In the genomic region with DNA sequence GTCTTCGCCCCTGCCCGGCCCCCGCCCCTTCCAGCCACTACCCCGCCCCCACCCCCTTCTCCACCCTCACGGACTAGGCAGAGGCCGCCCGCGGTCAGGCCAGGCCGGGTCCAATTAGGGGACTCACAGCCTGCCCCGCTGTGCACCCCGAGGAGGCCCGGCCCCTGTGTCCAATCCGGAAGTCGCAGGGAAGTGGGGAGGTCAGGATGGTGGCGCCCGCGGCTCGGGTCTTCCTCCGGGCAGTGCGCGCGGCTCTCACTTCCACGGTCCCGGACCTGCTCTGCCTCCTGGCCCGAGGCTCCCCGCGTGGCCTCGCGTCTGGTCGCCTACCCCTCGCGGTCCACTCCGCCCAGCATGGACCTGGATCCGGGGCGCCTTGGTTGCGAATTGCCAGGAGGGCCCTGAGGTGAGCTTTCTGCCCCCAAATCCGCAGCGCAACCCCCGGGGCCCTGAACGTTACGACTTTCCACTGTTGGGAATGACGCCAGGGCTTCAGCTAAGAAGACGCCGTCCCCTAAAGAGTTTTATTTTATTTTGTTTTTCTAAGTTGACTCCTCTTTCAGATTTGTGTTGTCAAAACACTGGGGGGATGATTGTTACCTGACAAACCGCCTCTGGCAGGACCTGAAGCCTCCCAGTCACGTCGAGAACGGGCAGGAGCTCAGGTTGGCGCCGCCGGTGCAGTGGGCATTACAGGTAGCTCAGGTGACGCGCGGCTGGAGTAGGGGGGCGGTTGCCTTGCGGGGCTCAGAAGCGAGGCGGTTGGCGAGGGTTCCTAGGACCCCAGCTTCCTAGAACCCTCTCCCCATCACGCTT, we compare ENCODE assay signal across 8 cellular contexts. TPM values are rescaled to one million over a fixed set of nuclear protein-coding genes. Genes with fewer than 3 reads are reported as not detected.
DNase-seq lines count a peak whose midpoint lies in the region; ATAC-seq and TF ChIP-seq lines count a peak whose summit lies in the region.
"Had no signal": no experiment of that assay in that cellular context is flagged by ENCODE, and none has a peak within 500 bp of the region (broad histone marks: within the 10 kb centered on the region; RNA-seq: fewer than 3 reads in every experiment).

No MANE protein-coding gene starts in this region.

- ATAC-seq in stimulated activated naive B cell treated with anti-CD40 and anti-IgM and Interleukin-4, amounts not matched to agents 10 μg/mL and 1 μg/mL and 100 μg/mL, for 72 hours (replicated peaks) = no peak
- ATAC-seq in HG02798 (IDR thresholded peaks at IDR 0.05; ENCODE audit: poor library complexity, unreplicated experiment) (no peak), HG03045 (IDR thresholded peaks at IDR 0.05; ENCODE audit: unreplicated experiment) (no peak)

- H3K9ac ChIP-seq in HUES64 (ENCODE audit: low read depth, low read length) = peak overlapping the region; percentile 61; the same call in 1 of the 2 replicates

- H3K9me2 ChIP-seq in hepatocyte (replicated peaks; ENCODE audit: insufficient read depth) = no peaks in the 10 kb centered on the region

- WGBS in HUES64 = under 1% methylated on average over 56 of the region's 60 CpGs
- WGBS in hepatocyte (ENCODE audit: low lambda C conversion rate, missing lambda C conversion rate) = 4% methylated on average over 51 of the region's 60 CpGs

- H3K9me3 Mint-ChIP-seq in stimulated activated naive B cell treated with anti-CD40 and anti-IgM and Interleukin-4, amounts not matched to agents 10 μg/mL and 1 μg/mL and 100 μg/mL, for 72 hours = peaks cover 0 to 6% of the 10 kb centered on the region in 2 donors

- H3K27me3 ChIP-seq in HUES64 (ENCODE audit: insufficient read depth, low read length) = peaks cover 51% of the 10 kb centered on the region
- H3K27me3 ChIP-seq in WERI-Rb-1 (ENCODE audit: insufficient read depth, low read depth, severe bottlenecking) = peaks cover 62% of the 10 kb centered on the region
- peaks cover 58% of the 10 kb centered on the region for H3K27me3 ChIP-seq in hepatocyte

- H3K27ac Mint-ChIP-seq in stimulated activated naive B cell treated with anti-CD40 and anti-IgM and Interleukin-4, amounts not matched to agents 10 μg/mL and 1 μg/mL and 100 μg/mL, for 72 hours = peak overlapping the region; percentile 93

- H3K4me1 Mint-ChIP-seq in stimulated activated naive B cell treated with anti-CD40 and anti-IgM and Interleukin-4, amounts not matched to agents 10 μg/mL and 1 μg/mL and 100 μg/mL, for 72 hours = peaks cover 8 to 31% of the 10 kb centered on the region in 2 donors

- peak overlapping the region; percentile 89 for H3K4me2 ChIP-seq in hepatocyte

- H3K9me3 ChIP-seq in HUES64 (ENCODE audit: insufficient read depth, low read depth, low read length) (no peaks in the 10 kb centered on the region), WERI-Rb-1 (ENCODE audit: severe bottlenecking) (peaks cover 13% of the 10 kb centered on the region), hepatocyte (ENCODE audit: low read depth) (no peaks in the 10 kb centered on the region)

- H3K4me3 ChIP-seq in HUES64 (ENCODE audit: low read length) (peak overlapping the region; percentile 77), WERI-Rb-1 (ENCODE audit: low read depth, low read length) (peak overlapping the region; percentile 55), hepatocyte (peak overlapping the region; percentile 43)

- H4K20me1 ChIP-seq in hepatocyte (ENCODE audit: insufficient read depth, poor library complexity, severe bottlenecking) = peaks cover 5% of the 10 kb centered on the region

- H3K79me2 ChIP-seq in hepatocyte = peaks cover 26% of the 10 kb centered on the region

- H3K4me3 Mint-ChIP-seq in stimulated activated naive B cell treated with anti-CD40 and anti-IgM and Interleukin-4, amounts not matched to agents 10 μg/mL and 1 μg/mL and 100 μg/mL, for 72 hours = peak overlapping the region; percentile 57 to 62

- DNase-seq in WERI-Rb-1 (peak; percentile 59), hepatocyte (ENCODE audit: low spot score) (peak; percentile 44)
- no peak for DNase-seq in stimulated activated naive B cell treated with anti-CD40 and anti-IgM and Interleukin-4, amounts not matched to agents 10 μg/mL and 1 μg/mL and 100 μg/mL, for 72 hours
- no peak for DNase-seq in stimulated activated CD4-positive, alpha-beta T cell treated with anti-CD3 and anti-CD28 coated beads, Interleukin-12 subunit alpha, Interleukin-12 subunit beta, amount 100 ng/mL, for 4 hours
- DNase-seq: stimulated activated naive CD4-positive, alpha-beta T cell had no signal

- peaks cover 49 to 68% of the 10 kb centered on the region in 2 donors for H3K27me3 Mint-ChIP-seq in stimulated activated naive B cell treated with anti-CD40 and anti-IgM and Interleukin-4, amounts not matched to agents 10 μg/mL and 1 μg/mL and 100 μg/mL, for 72 hours

- H2AFZ ChIP-seq in hepatocyte = peak overlapping the region; percentile 79

- H3K27ac ChIP-seq in HUES64 (ENCODE audit: low read depth, low read length) (peak overlapping the region; percentile 59; the same call in 1 of the 2 replicates), WERI-Rb-1 (peak overlapping the region; percentile 33; the same call in 1 of the 2 replicates), hepatocyte (peak overlapping the region; percentile 69)

- H3K36me3 Mint-ChIP-seq in stimulated activated naive B cell treated with anti-CD40 and anti-IgM and Interleukin-4, amounts not matched to agents 10 μg/mL and 1 μg/mL and 100 μg/mL, for 72 hours = peaks cover 3 to 18% of the 10 kb centered on the region in 2 donors

- H3K4me1 ChIP-seq in HUES64 (ENCODE audit: insufficient read depth, low read length) = peaks cover 17% of the 10 kb centered on the region
- H3K4me1 ChIP-seq in hepatocyte (ENCODE audit: insufficient read depth) = peaks cover 32% of the 10 kb centered on the region

- TF ChIP-seq CTCF in WERI-Rb-1 (IDR thresholded peaks at IDR 0.05; ENCODE audit: low read depth, low read length) (no peak), hepatocyte (IDR thresholded peaks at IDR 0.05; ENCODE audit: poor library complexity) (no peak)

- H3K36me3 ChIP-seq in HUES64 (ENCODE audit: insufficient read depth, low read length) = peaks cover 21% of the 10 kb centered on the region
- H3K36me3 ChIP-seq in WERI-Rb-1 = peaks cover 4% of the 10 kb centered on the region; the same call in 1 of the 2 replicates
- H3K36me3 ChIP-seq in hepatocyte (replicated peaks; ENCODE audit: insufficient read depth, low read depth) = no peaks in the 10 kb centered on the region

RNA-seq across cellular contexts. Expression of gene IRX2, which starts 0.8 kb away (rescaled TPM):
- 49.3 TPM for polyA plus RNA-seq in HUES64 (2013, experiment 1 of 2)
- polyA plus RNA-seq in HUES64 (2013, experiment 2 of 2) = 50.4 TPM
- total RNA-seq in hepatocyte = 6.0 and 7.5 TPM in 2 replicates
- polyA plus RNA-seq in hepatocyte = 7.8 and 8.1 TPM in 2 replicates

Comparison
In these comparisons a context has a peak if more than half of its experiments do, and no peak if none do; other contexts are left out.
1. DNase-seq: peak in WERI-Rb-1 (single experiment) and hepatocyte (single experiment); none in stimulated activated naive B cell treated with anti-CD40 and anti-IgM and Interleukin-4, amounts not matched to agents 10 μg/mL and 1 μg/mL and 100 μg/mL, for 72 hours (single experiment) and stimulated activated CD4-positive, alpha-beta T cell treated with anti-CD3 and anti-CD28 coated beads, Interleukin-12 subunit alpha, Interleukin-12 subunit beta, amount 100 ng/mL, for 4 hours (single experiment).
2. Peak in every context shown above with its lines, with median percentiles within 50 percentile points of each other: H3K27ac ChIP-seq and H3K4me3 ChIP-seq.